In the genomic region with DNA sequence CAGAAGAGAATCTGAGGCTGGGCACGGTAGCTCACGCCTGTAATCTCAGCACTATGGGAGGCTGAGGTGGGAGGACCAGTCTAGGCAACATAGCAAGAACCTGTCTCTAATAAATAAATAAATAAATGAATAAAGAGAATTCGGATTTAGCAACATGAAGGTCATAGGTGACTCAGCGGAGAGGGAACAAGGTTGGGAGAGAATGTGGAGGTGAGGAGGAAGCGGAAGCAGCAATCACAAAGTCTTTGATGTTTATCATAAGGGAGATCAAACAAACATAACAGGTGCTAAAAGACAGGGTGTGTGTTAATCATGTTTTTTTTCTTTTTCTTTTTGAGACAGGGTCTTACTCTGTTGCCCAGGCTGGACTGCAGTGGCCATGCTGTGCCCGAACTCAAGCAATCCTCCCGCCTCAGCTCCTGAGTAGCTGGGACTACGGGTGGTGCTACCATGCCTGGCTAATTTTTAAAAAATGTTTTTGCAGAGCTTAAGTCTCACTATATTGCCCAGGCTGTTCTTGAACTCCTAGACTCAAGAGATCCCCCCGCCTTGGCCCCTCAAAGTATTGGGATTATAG, we compare ENCODE assay signal across 11 cellular contexts. TPM values are rescaled to one million over a fixed set of nuclear protein-coding genes. Genes with fewer than 3 reads are reported as not detected.
DNase-seq lines count a peak whose midpoint lies in the region; TF ChIP-seq lines count a peak whose summit lies in the region.
"Had no signal": no experiment of that assay in that cellular context is flagged by ENCODE, and none has a peak within 500 bp of the region (broad histone marks: within the 10 kb centered on the region; RNA-seq: fewer than 3 reads in every experiment).

No MANE protein-coding gene starts in this region.

- H3K56ac ChIP-seq in mesendoderm (ENCODE audit: low read length): no peak overlapping the region

- H3K27me3 Mint-ChIP-seq in activated naive CD4-positive, alpha-beta T cell treated with anti-CD3 and anti-CD28 coated beads for 36 hours (ENCODE audit: low read depth): no peaks in the 10 kb centered on the region
- H3K27me3 Mint-ChIP-seq in activated CD4-positive, alpha-beta T cell treated with anti-CD3 and anti-CD28 coated beads, Interleukin-2, amount 10 ng/mL, durations not matched to agents 24 days and 14 days: no peaks in the 10 kb centered on the region

- H3K27ac ChIP-seq in colonic mucosa (peak overlapping the region; percentile 50), stomach (peak overlapping the region in 3 of 5 donors; percentile 18 to 59 (median 56)), mesendoderm (ENCODE audit: low read depth, low read length) (no peak overlapping the region)
- H3K27ac ChIP-seq: ovary, vagina had no signal

- H2BK15ac ChIP-seq in mesendoderm (replicated peaks; ENCODE audit: low read depth): no peak overlapping the region

- H3K9ac ChIP-seq in colonic mucosa (ENCODE audit: low read depth in 2 of 2, low read length in 2 of 2): no peak overlapping the region
- no peak overlapping the region for H3K9ac ChIP-seq in mesendoderm (ENCODE audit: low read length)

- H3K9me3 ChIP-seq in colonic mucosa: no peaks in the 10 kb centered on the region
- H3K9me3 ChIP-seq in stomach: no peaks in the 10 kb centered on the region
- H3K9me3 ChIP-seq: ovary, vagina had no signal

- H2BK120ac ChIP-seq in mesendoderm (ENCODE audit: low read depth, low read length): no peak overlapping the region

- H3K27ac Mint-ChIP-seq in activated naive CD4-positive, alpha-beta T cell treated with anti-CD3 and anti-CD28 coated beads for 36 hours: peak overlapping the region; percentile 84
- H3K27ac Mint-ChIP-seq in activated CD4-positive, alpha-beta T cell treated with anti-CD3 and anti-CD28 coated beads, Interleukin-2, amount 10 ng/mL, durations not matched to agents 24 days and 14 days: peak overlapping the region; percentile 89

- no peak overlapping the region for H3K23ac ChIP-seq in mesendoderm (ENCODE audit: low read length)

- no peak overlapping the region for H2BK5ac ChIP-seq in mesendoderm (ENCODE audit: low read length)

- H3K4ac ChIP-seq in mesendoderm (ENCODE audit: low read depth, low read length): no peak overlapping the region

- in situ Hi-C loops in G401 (cut with HindIII; ENCODE audit: low sequenced_read_pairs): no loop called here

- H3K79me2 ChIP-seq in mesendoderm (ENCODE audit: control insufficient read depth, insufficient read depth, low read length): no peaks in the 10 kb centered on the region

- peaks cover 78% of the 10 kb centered on the region for H3K4me1 Mint-ChIP-seq in activated naive CD4-positive, alpha-beta T cell treated with anti-CD3 and anti-CD28 coated beads for 36 hours (ENCODE audit: low read depth)
- H3K4me1 Mint-ChIP-seq in activated CD4-positive, alpha-beta T cell treated with anti-CD3 and anti-CD28 coated beads, Interleukin-2, amount 10 ng/mL, durations not matched to agents 24 days and 14 days: peaks cover 55% of the 10 kb centered on the region

- no peak overlapping the region for H4K8ac ChIP-seq in mesendoderm (ENCODE audit: low read depth, low read length)

- no peaks in the 10 kb centered on the region for H3K27me3 ChIP-seq in colonic mucosa
- H3K27me3 ChIP-seq in stomach: no peaks in the 10 kb centered on the region
- H3K27me3 ChIP-seq in mesendoderm (ENCODE audit: insufficient read depth, low read length, poor library complexity): no peaks in the 10 kb centered on the region
- H3K27me3 ChIP-seq: ovary, vagina had no signal

- 45 to 74% (median 59%) methylated on average over 9 of the region's 9 CpGs for WGBS in stomach, 5 donors
- no CpG with 5 or more reads among the region's 9 CpGs for WGBS in mesendoderm (ENCODE audit: extremely low coverage, insufficient coverage, low lambda C conversion rate)

- H2AK5ac ChIP-seq in mesendoderm (ENCODE audit: low read length): no peak overlapping the region

- H3K4me2 ChIP-seq in mesendoderm (ENCODE audit: low read length): no peak overlapping the region

- no peak overlapping the region for H3K18ac ChIP-seq in mesendoderm (ENCODE audit: low read length)

- H3K36me3 Mint-ChIP-seq in activated naive CD4-positive, alpha-beta T cell treated with anti-CD3 and anti-CD28 coated beads for 36 hours (ENCODE audit: low read depth): peaks cover 6% of the 10 kb centered on the region
- peaks cover 31% of the 10 kb centered on the region for H3K36me3 Mint-ChIP-seq in activated CD4-positive, alpha-beta T cell treated with anti-CD3 and anti-CD28 coated beads, Interleukin-2, amount 10 ng/mL, durations not matched to agents 24 days and 14 days (ENCODE audit: low read depth)

- H3K4me3 ChIP-seq in colonic mucosa (no peak overlapping the region), stomach (no peak overlapping the region), mesendoderm (ENCODE audit: low read length) (no peak overlapping the region)
- H3K4me3 ChIP-seq: ovary, vagina had no signal

- H3K9me3 Mint-ChIP-seq in activated naive CD4-positive, alpha-beta T cell treated with anti-CD3 and anti-CD28 coated beads for 36 hours: no peaks in the 10 kb centered on the region
- H3K9me3 Mint-ChIP-seq in activated CD4-positive, alpha-beta T cell treated with anti-CD3 and anti-CD28 coated beads, Interleukin-2, amount 10 ng/mL, durations not matched to agents 24 days and 14 days: no peaks in the 10 kb centered on the region

- H3K4me3 Mint-ChIP-seq in activated naive CD4-positive, alpha-beta T cell treated with anti-CD3 and anti-CD28 coated beads for 36 hours: no peak overlapping the region
- H3K4me3 Mint-ChIP-seq in activated CD4-positive, alpha-beta T cell treated with anti-CD3 and anti-CD28 coated beads, Interleukin-2, amount 10 ng/mL, durations not matched to agents 24 days and 14 days: peak overlapping the region; percentile 36

- CTCF ChIA-PET in activated naive CD4-positive, alpha-beta T cell treated with anti-CD3 and anti-CD28 coated beads for 36 hours (lab: Charles Lee): interaction anchor here (0.6 to 0.8 kb wide), 2 partner anchors 19 to 42 kb away, joined by 3 read pairs; a partner anchor contains a TSS

- TF ChIP-seq EP300 in stomach (IDR thresholded peaks at IDR 0.05): no peak

- H4K5ac ChIP-seq in mesendoderm (ENCODE audit: low read length): no peak overlapping the region

- H3K4me1 ChIP-seq in colonic mucosa: peaks cover 6% of the 10 kb centered on the region
- H3K4me1 ChIP-seq in stomach: peaks cover 0 to 13% (median 9%) of the 10 kb centered on the region in 4 donors
- no peaks in the 10 kb centered on the region for H3K4me1 ChIP-seq in mesendoderm (ENCODE audit: control insufficient read depth, low read depth, low read length)

- DNase-seq in activated naive CD4-positive, alpha-beta T cell treated with anti-CD3 and anti-CD28 coated beads for 36 hours: peak; percentile 53
- no peak for DNase-seq in activated naive CD4-positive, alpha-beta T cell (lab: John Stamatoyannopoulos, UW)
- DNase-seq in activated CD4-positive, alpha-beta T cell treated with anti-CD3 and anti-CD28 coated beads, Interleukin-2, amount 10 ng/mL, durations not matched to agents 24 days and 14 days: peak; percentile 78
- DNase-seq in colonic mucosa (peak; percentile 51), stomach (no peak), amygdala (lab: John Stamatoyannopoulos, UW) (no peak), mesendoderm (no peak), G401 (ENCODE audit: low spot score) (no peak)
- DNase-seq: DND-41, ovary had no signal

- TF ChIP-seq CTCF in colonic mucosa (IDR thresholded peaks at IDR 0.05) (no peak), stomach (IDR thresholded peaks at IDR 0.05) (no peak)

- TF ChIP-seq POLR2A in stomach (IDR thresholded peaks at IDR 0.05): no peak

- intact Hi-C loops in activated naive CD4-positive, alpha-beta T cell treated with anti-CD3 and anti-CD28 coated beads for 36 hours (cut with micrococcal nuclease): no loop called here
- intact Hi-C loops in activated CD4-positive, alpha-beta T cell treated with anti-CD3 and anti-CD28 coated beads, Interleukin-2, amount 10 ng/mL, durations not matched to agents 24 days and 14 days (cut with micrococcal nuclease): no loop called here
- intact Hi-C loops in colonic mucosa (cut with DNase I): no loop called here
- intact Hi-C loops in stomach (cut with DNase I; ENCODE audit: low total_unique reads): no loop called here

- H3K36me3 ChIP-seq in colonic mucosa: no peaks in the 10 kb centered on the region
- no peaks in the 10 kb centered on the region for H3K36me3 ChIP-seq in stomach
- no peaks in the 10 kb centered on the region for H3K36me3 ChIP-seq in mesendoderm (ENCODE audit: control insufficient read depth, insufficient read depth, low read length)
- H3K36me3 ChIP-seq: ovary, vagina had no signal

- no peaks in the 10 kb centered on the region for H3K79me1 ChIP-seq in mesendoderm (ENCODE audit: low read length)

RNA-seq across cellular contexts. Expression of a gene that starts 16.3 kb away (rescaled TPM):
- total RNA-seq in activated naive CD4-positive, alpha-beta T cell treated with anti-CD3 and anti-CD28 coated beads for 36 hours: 10 to 100 TPM; 13.5 to 17.5 TPM
- total RNA-seq in activated CD4-positive, alpha-beta T cell treated with anti-CD3 and anti-CD28 coated beads, Interleukin-2, amount 10 ng/mL, durations not matched to agents 24 days and 14 days: 19.2 and 20.5 TPM in 2 replicates
- total RNA-seq in colonic mucosa (1 to 10 TPM; 2.3 to 4.9 TPM), stomach (10 to 100 TPM in 2 of 5 donors, 1 to 10 TPM in 2, not detected in 1; 2.0 to 60.7 (median 17.5) TPM)
- polyA plus RNA-seq in stomach: 1 to 10 TPM; 2.9 to 4.9 (median 2.9) TPM
- 1.0 TPM for polyA plus RNA-seq in mesendoderm (2013, experiment 1 of 2)
- polyA plus RNA-seq in mesendoderm (2013, experiment 2 of 2): 1.2 TPM
- 2.2 and 7.7 TPM in 2 replicates for total RNA-seq in G401 (2014; rRNA removed; shearing (Covaris generic))

RNA-seq across cellular contexts. Expression of a gene that starts 25.8 kb away (rescaled TPM):
- 10 to 100 TPM; 20.2 to 20.7 TPM for total RNA-seq in activated naive CD4-positive, alpha-beta T cell treated with anti-CD3 and anti-CD28 coated beads for 36 hours
- total RNA-seq in activated CD4-positive, alpha-beta T cell treated with anti-CD3 and anti-CD28 coated beads, Interleukin-2, amount 10 ng/mL, durations not matched to agents 24 days and 14 days: 21.9 and 23.9 TPM in 2 replicates
- total RNA-seq in colonic mucosa: 10 to 100 TPM; 16.6 to 22.6 TPM
- total RNA-seq in stomach: 100 to 1,000 TPM in 1 of 5 donors, 10 to 100 TPM in 2, 1 to 10 TPM in 2; 4.1 to 156 (median 25.9) TPM
- polyA plus RNA-seq in stomach: 10 to 100 TPM; 14.4 to 23.0 (median 15.0) TPM
- polyA plus RNA-seq in mesendoderm (2013, experiment 1 of 2): 47.8 TPM
- 47.7 TPM for polyA plus RNA-seq in mesendoderm (2013, experiment 2 of 2)
- total RNA-seq in G401 (2014; rRNA removed; shearing (Covaris generic)): 5.6 and 6.3 TPM in 2 replicates

RNA-seq across cellular contexts. Expression of a gene that starts 41.2 kb away (rescaled TPM):
- total RNA-seq in activated naive CD4-positive, alpha-beta T cell treated with anti-CD3 and anti-CD28 coated beads for 36 hours: 10 to 100 TPM; 38.7 to 40.6 TPM
- total RNA-seq in activated CD4-positive, alpha-beta T cell treated with anti-CD3 and anti-CD28 coated beads, Interleukin-2, amount 10 ng/mL, durations not matched to agents 24 days and 14 days: 56.1 and 61.2 TPM in 2 replicates
- 10 to 100 TPM; 31.4 to 32.2 TPM for total RNA-seq in colonic mucosa
- total RNA-seq in stomach: 10 to 100 TPM in 4 of 5 donors, 1 to 10 TPM in 1; 5.3 to 96.2 (median 35.0) TPM
- 10 to 100 TPM in 2 of 3 donors, 1 to 10 TPM in 1; 5.2 to 11.9 (median 10.3) TPM for polyA plus RNA-seq in stomach
- polyA plus RNA-seq in mesendoderm (2013, experiment 1 of 2): 10.4 TPM
- polyA plus RNA-seq in mesendoderm (2013, experiment 2 of 2): 10.4 TPM
- total RNA-seq in G401 (2014; rRNA removed; shearing (Covaris generic)): 5.8 and 21.8 TPM in 2 replicates

Comparison
In these comparisons a context has a peak if more than half of its experiments do, and no peak if none do; other contexts are left out.
1. DNase-seq: peak in activated naive CD4-positive, alpha-beta T cell treated with anti-CD3 and anti-CD28 coated beads for 36 hours (single experiment), activated CD4-positive, alpha-beta T cell treated with anti-CD3 and anti-CD28 coated beads, Interleukin-2, amount 10 ng/mL, durations not matched to agents 24 days and 14 days (single experiment) and colonic mucosa (single experiment); none in activated naive CD4-positive, alpha-beta T cell (0 of 4), stomach (single experiment), amygdala (0 of 56), mesendoderm (single experiment) and G401 (single experiment).